Comparison of ENCODE assay signal across 20 cellular contexts in genomic region chr5:124669956-124670671, GRCh38.
DNase-seq lines count a peak whose midpoint lies in the region; ATAC-seq, FAIRE-seq and TF ChIP-seq lines count a peak whose summit lies in the region.
"Had no signal": no experiment of that assay in that cellular context is flagged by ENCODE, and none has a peak within 500 bp of the region (broad histone marks: within the 10 kb centered on the region; RNA-seq: fewer than 3 reads in every experiment).

No MANE protein-coding gene starts in this region.

- no peak overlapping the region for H3K4me3 ChIP-seq in AG04450 (ENCODE audit: low read depth, low read length)
- H3K4me3 ChIP-seq in Panc1 (ENCODE audit: low read depth in 2 of 2, low read length in 2 of 2) = no peak overlapping the region
- H3K4me3 ChIP-seq in HepG2 (replicated peaks in 1 of 3; ENCODE audit: insufficient read depth in 1 of 3, low read depth in 2 of 3, low read length in 3 of 3) = no peak overlapping the region
- no peak overlapping the region for H3K4me3 ChIP-seq in HAP-1
- H3K4me3 ChIP-seq: PC-9, upper lobe of left lung had no signal

- TF ChIP-seq CTCF in AG04450 (IDR thresholded peaks at IDR 0.05; ENCODE audit: low read depth, low read length) = no peak
- no peak for TF ChIP-seq CTCF in Panc1 (IDR thresholded peaks at IDR 0.05)
- no peak for TF ChIP-seq CTCF in nephron (IDR thresholded peaks at IDR 0.05; ENCODE audit: unreplicated experiment in 3 of 3)
- TF ChIP-seq CTCF in HepG2 (CRISPR knock-in tag; IDR thresholded peaks at IDR 0.05) = no peak

- peaks cover 9% of the 10 kb centered on the region for H3K36me3 Mint-ChIP-seq in nephron (ENCODE audit: low read depth)
- H3K36me3 Mint-ChIP-seq: activated CD8-positive, alpha-beta memory T cell treated with anti-CD3 and anti-CD28 coated beads, Interleukin-2, amount 10 ng/mL, durations not matched to agents 7 days and 5 days; stimulated activated memory B cell treated with anti-CD40 and anti-IgM and Interleukin-4, amounts not matched to agents 10 μg/mL and 1 μg/mL and 100 μg/mL, for 72 hours had no signal

- H3K4me3 Mint-ChIP-seq in nephron = peak overlapping the region in 2 of 3 experiments; percentile 18
- H3K4me3 Mint-ChIP-seq: activated CD8-positive, alpha-beta memory T cell treated with anti-CD3 and anti-CD28 coated beads, Interleukin-2, amount 10 ng/mL, durations not matched to agents 7 days and 5 days; effector memory CD8-positive, alpha-beta T cell; immature natural killer cell; stimulated activated memory B cell treated with anti-CD40 and anti-IgM and Interleukin-4, amounts not matched to agents 10 μg/mL and 1 μg/mL and 100 μg/mL, for 72 hours had no signal

- no peaks in the 10 kb centered on the region for H3K9me3 Mint-ChIP-seq in nephron
- H3K9me3 Mint-ChIP-seq: effector memory CD8-positive, alpha-beta T cell; immature natural killer cell; stimulated activated memory B cell treated with anti-CD40 and anti-IgM and Interleukin-4, amounts not matched to agents 10 μg/mL and 1 μg/mL and 100 μg/mL, for 72 hours had no signal

- FAIRE-seq in HepG2 (lab: Jason Lieb, UNC) = no peak
- FAIRE-seq: HTR-8/SVneo had no signal

- H4K20me1 ChIP-seq in HepG2 (ENCODE audit: insufficient read depth, low read length) = no peaks in the 10 kb centered on the region

- BruUV-seq in Panc1 (replicated peaks; lab: Mats Ljungman, UMichigan) (no TSS peak), HepG2 (replicated peaks; lab: Mats Ljungman, UMichigan) (no TSS peak)

- H3K27ac Mint-ChIP-seq in nephron = peak overlapping the region; percentile 80 to 87 (median 82)
- H3K27ac Mint-ChIP-seq: activated CD8-positive, alpha-beta memory T cell treated with anti-CD3 and anti-CD28 coated beads, Interleukin-2, amount 10 ng/mL, durations not matched to agents 7 days and 5 days; effector memory CD8-positive, alpha-beta T cell; immature natural killer cell; stimulated activated memory B cell treated with anti-CD40 and anti-IgM and Interleukin-4, amounts not matched to agents 10 μg/mL and 1 μg/mL and 100 μg/mL, for 72 hours had no signal

- ATAC-seq in Panc1 = no peak
- ATAC-seq in HepG2 = no peak
- no peak for ATAC-seq in GM21381 (IDR thresholded peaks at IDR 0.05; ENCODE audit: unreplicated experiment)
- ATAC-seq in HG03280 (IDR thresholded peaks at IDR 0.05; ENCODE audit: unreplicated experiment) = no peak
- ATAC-seq: activated CD8-positive, alpha-beta memory T cell treated with anti-CD3 and anti-CD28 coated beads, Interleukin-2, amount 10 ng/mL, durations not matched to agents 7 days and 5 days; effector memory CD8-positive, alpha-beta T cell; stimulated activated memory B cell treated with anti-CD40 and anti-IgM and Interleukin-4, amounts not matched to agents 10 μg/mL and 1 μg/mL and 100 μg/mL, for 72 hours had no signal

- H3K4me1 Mint-ChIP-seq in nephron = peaks cover 71% of the 10 kb centered on the region
- H3K4me1 Mint-ChIP-seq: activated CD8-positive, alpha-beta memory T cell treated with anti-CD3 and anti-CD28 coated beads, Interleukin-2, amount 10 ng/mL, durations not matched to agents 7 days and 5 days; immature natural killer cell had no signal

- TF ChIP-seq EP300 in HepG2 (IDR thresholded peaks at IDR 0.05; ENCODE audit: low read depth in 2 of 2, low read length in 2 of 2) = no peak
- TF ChIP-seq EP300 in HepG2 (CRISPR knock-in tag; IDR thresholded peaks at IDR 0.05; ENCODE audit: borderline replicate concordance) = no peak

- H2AFZ ChIP-seq in HepG2 (ENCODE audit: low read length) = no peak overlapping the region
- H2AFZ ChIP-seq: parathyroid adenoma, PC-9 had no signal

- POLR2A ChIA-PET in AG04450 (lab: Yijun Ruan, JAX) (interaction anchor here (1.6 kb wide), 1 partner anchor 11 kb away, joined by 7 read pairs; no protein-coding TSS in a partner anchor), Panc1 (lab: Charles Lee) (interaction anchor here (0.7 kb wide), 1 partner anchor 13 kb away, joined by 4 read pairs; no protein-coding TSS in a partner anchor), HepG2 (lab: Yijun Ruan, JAX) (no interaction called here)

- no peaks in the 10 kb centered on the region for H3K79me2 ChIP-seq in HepG2 (ENCODE audit: insufficient read depth, low read length)

- H3K27me3 ChIP-seq in AG04450 (ENCODE audit: control insufficient read depth, insufficient read depth, low read length) = no peaks in the 10 kb centered on the region
- H3K27me3 ChIP-seq in Panc1 (ENCODE audit: control insufficient read depth, insufficient read depth, low read length) = no peaks in the 10 kb centered on the region
- H3K27me3 ChIP-seq in HepG2 (ENCODE audit: control insufficient read depth in 1 of 2, insufficient read depth in 2 of 2, low read length in 2 of 2) = no peaks in the 10 kb centered on the region
- H3K27me3 ChIP-seq in HAP-1 (ENCODE audit: low read depth) = no peaks in the 10 kb centered on the region
- H3K27me3 ChIP-seq: upper lobe of left lung had no signal

- peaks cover 93% of the 10 kb centered on the region for H3K4me1 ChIP-seq in Panc1 (ENCODE audit: control insufficient read depth, insufficient read depth, low read length)
- 0 out of 2 replicates have a peak, but pooled peaks cover 7% of the 10 kb centered on the region for H3K4me1 ChIP-seq in HepG2 (ENCODE audit: insufficient read depth, low read length)
- no peaks in the 10 kb centered on the region; the same call in 1 of the 2 replicates for H3K4me1 ChIP-seq in HAP-1

- no peaks in the 10 kb centered on the region for H3K9me3 ChIP-seq in AG04450 (ENCODE audit: control insufficient read depth, insufficient read depth, low read length)
- no peaks in the 10 kb centered on the region for H3K9me3 ChIP-seq in Panc1 (ENCODE audit: control insufficient read depth, insufficient read depth, low read depth, low read length)
- no peaks in the 10 kb centered on the region for H3K9me3 ChIP-seq in HepG2 (ENCODE audit: low read length)
- no peaks in the 10 kb centered on the region for H3K9me3 ChIP-seq in HAP-1
- H3K9me3 ChIP-seq: upper lobe of left lung had no signal

- no peak for TF ChIP-seq RAD21 in HepG2 (CRISPR knock-in tag; IDR thresholded peaks at IDR 0.05)

- H3K27ac ChIP-seq in AG04450 (ENCODE audit: low read depth, low read length) (peak overlapping the region; percentile 32), Panc1 (ENCODE audit: low read length) (peak overlapping the region; percentile 93), epithelial cell of prostate (peak overlapping the region; percentile 16), HepG2 (ENCODE audit: extremely low read length, insufficient read depth, low read length) (no peak overlapping the region)
- H3K27ac ChIP-seq: parathyroid adenoma, PC-9 had no signal

- H3K36me3 ChIP-seq in Panc1 (ENCODE audit: control insufficient read depth, insufficient read depth, low read length) (no peaks in the 10 kb centered on the region), HepG2 (replicated peaks in 1 of 2; ENCODE audit: control insufficient read depth in 1 of 2, insufficient read depth in 2 of 2, low read length in 2 of 2) (no peaks in the 10 kb centered on the region), HAP-1 (replicated peaks) (no peaks in the 10 kb centered on the region)
- H3K36me3 ChIP-seq: upper lobe of left lung had no signal

- in situ Hi-C loops in Panc1 (cut with HindIII; ENCODE audit: low pct_unique_long_range_greater_than_20kb, low sequenced_read_pairs) = no loop called here
- in situ Hi-C loops in HepG2 (cut with HindIII; ENCODE audit: extremely low pct_ligation_motif_present, low pct_unique_long_range_greater_than_20kb) = loop anchor here (25.0 kb wide), 1 partner anchor 383 kb away; no protein-coding TSS in a partner anchor
- in situ Hi-C loops in HAP-1 (cut with MboI; ENCODE audit: low sequenced_read_pairs) = no loop called here

- H3K4me2 ChIP-seq in HepG2 (ENCODE audit: low read depth, low read length) = no peak overlapping the region
- H3K4me2 ChIP-seq: PC-9 had no signal

- CTCF ChIA-PET in AG04450 (lab: Charles Lee) (interaction anchor here (2.5 kb wide), 1 partner anchor 10 kb away, joined by 7 read pairs; no protein-coding TSS in a partner anchor), Panc1 (lab: Charles Lee) (no interaction called here), HepG2 (lab: Yijun Ruan, JAX; ENCODE audit: low intra/inter-chr PET ratio, low total read pairs) (no interaction called here)

- no peak for TF ChIP-seq POLR2A in HepG2 (IDR thresholded peaks at IDR 0.05; ENCODE audit: insufficient read depth in 1 of 2, low read depth in 2 of 2, low read length in 2 of 2)

- WGBS in HepG2 (ENCODE audit: low lambda C conversion rate) = 86% methylated on average over 7 of the region's 7 CpGs

- DNase-seq in AG04450 (ENCODE audit: low read depth, low spot score) (no peak), Panc1 (ENCODE audit: low read depth, low spot score) (no peak), epithelial cell of prostate (ENCODE audit: low read depth, low spot score) (no peak), HepG2 (ENCODE audit: low spot score) (no peak), HAP-1 (ENCODE audit: low spot score in 2 of 2) (no peak)
- DNase-seq: ACHN; activated CD8-positive, alpha-beta memory T cell treated with anti-CD3 and anti-CD28 coated beads, Interleukin-2, amount 10 ng/mL, durations not matched to agents 7 days and 5 days; activated gamma-delta T cell treated with Interleukin-2 at 50 U/mL for 16 hours; effector memory CD8-positive, alpha-beta T cell; immature natural killer cell; midbrain; NCI-H510A treated with DMSO at 0.1 percent for 48 hours; PC-9; upper lobe of left lung had no signal

- intact Hi-C loops in Panc1 (cut with micrococcal nuclease; ENCODE audit: unreplicated experiment) = no loop called here
- intact Hi-C loops in HepG2 (cut with micrococcal nuclease; ENCODE audit: unreplicated experiment) = loop anchor here (10.0 kb wide), 2 partner anchors 235 to 1695 kb away; no protein-coding TSS in a partner anchor

- H3K27me3 Mint-ChIP-seq in nephron (ENCODE audit: low read depth) = no peaks in the 10 kb centered on the region
- H3K27me3 Mint-ChIP-seq: activated CD8-positive, alpha-beta memory T cell treated with anti-CD3 and anti-CD28 coated beads, Interleukin-2, amount 10 ng/mL, durations not matched to agents 7 days and 5 days; effector memory CD8-positive, alpha-beta T cell; stimulated activated memory B cell treated with anti-CD40 and anti-IgM and Interleukin-4, amounts not matched to agents 10 μg/mL and 1 μg/mL and 100 μg/mL, for 72 hours had no signal

- H3K9ac ChIP-seq in HepG2 (ENCODE audit: insufficient read depth, low read depth, low read length) = no peak overlapping the region
- H3K9ac ChIP-seq: parathyroid adenoma had no signal

TF ChIP-seq in HepG2, 621 proteins besides CTCF, POLR2A, EP300 and RAD21 (continues in another document):
- no peak for TF ChIP-seq PCBP2 (optimal IDR thresholded peaks at IDR 0.05; ENCODE audit: low read depth, low read length, poor library complexity, severe bottlenecking)
- TF ChIP-seq HDAC1 (CRISPR knock-in tag; IDR thresholded peaks at IDR 0.05) = no peak
- TF ChIP-seq, protein P1, sequence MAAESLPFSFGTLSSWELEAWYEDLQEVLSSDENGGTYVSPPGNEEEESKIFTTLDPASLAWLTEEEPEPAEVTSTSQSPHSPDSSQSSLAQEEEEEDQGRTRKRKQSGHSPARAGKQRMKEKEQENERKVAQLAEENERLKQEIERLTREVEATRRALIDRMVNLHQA (CRISPR knock-in tag; IDR thresholded peaks at IDR 0.05) = no peak
- TF ChIP-seq SOX13 (IDR thresholded peaks at IDR 0.05) = no peak
- TF ChIP-seq SOX13 (CRISPR knock-in tag; conservative IDR thresholded peaks at IDR 0.05 in 1 of 2, IDR thresholded peaks at IDR 0.05 in 1 of 2) = no peak
- TF ChIP-seq ZFP90 (CRISPR knock-in tag; IDR thresholded peaks at IDR 0.05; ENCODE audit: borderline replicate concordance) = no peak
